In genomic region chr1:3066250-3066711, GRCh38 we compare ENCODE assay signal across 12 cellular contexts. TPM values are rescaled to one million over a fixed set of nuclear protein-coding genes. Genes with fewer than 3 reads are reported as not detected.
DNase-seq lines count a peak whose midpoint lies in the region; ATAC-seq, FAIRE-seq and TF ChIP-seq lines count a peak whose summit lies in the region.
"Had no signal": no experiment of that assay in that cellular context is flagged by ENCODE, and none has a peak within 500 bp of the region (broad histone marks: within the 10 kb centered on the region; RNA-seq: fewer than 3 reads in every experiment).

No MANE protein-coding gene starts in this region.

- peaks cover 23% of the 10 kb centered on the region for H4K20me1 ChIP-seq in astrocyte (ENCODE audit: insufficient read depth, low read length)
- H4K20me1 ChIP-seq in hepatocyte (ENCODE audit: insufficient read depth, poor library complexity, severe bottlenecking): no peaks in the 10 kb centered on the region

- no peak overlapping the region for H3K27ac Mint-ChIP-seq in astrocyte (ENCODE audit: unreplicated experiment)

- H3K79me2 ChIP-seq in astrocyte (ENCODE audit: insufficient read depth, low read length): peaks cover 19% of the 10 kb centered on the region
- peaks cover 6% of the 10 kb centered on the region for H3K79me2 ChIP-seq in hepatocyte

- H3K27me3 ChIP-seq in H7 (ENCODE audit: control insufficient read depth, insufficient read depth, low read length): peaks cover 92% of the 10 kb centered on the region
- H3K27me3 ChIP-seq in astrocyte (ENCODE audit: insufficient read depth, low read length): peaks cover 20% of the 10 kb centered on the region
- H3K27me3 ChIP-seq in hepatocyte: peaks cover 75% of the 10 kb centered on the region
- H3K27me3 ChIP-seq in psoas muscle (ENCODE audit: insufficient read depth in 3 of 3, low read length in 2 of 3): peaks cover 0 to 91% (median 26%) of the 10 kb centered on the region in 3 donors

- DNase-seq in H7: peak; percentile 82
- no peak for DNase-seq in astrocyte (ENCODE audit: low read depth)
- peak; percentile 68 for DNase-seq in hepatocyte (ENCODE audit: low spot score)
- peak in 1 of 2 donors; percentile 36 for DNase-seq in psoas muscle
- no peak for DNase-seq in activated CD4-positive, alpha-beta T cell treated with anti-CD3 and anti-CD28 coated beads, Interleukin-2, amount 50 U/mL, for 48 hours
- no peak for DNase-seq in NCI-H82 treated with DMSO at 0.1 percent for 48 hours (lab: John Stamatoyannopoulos, UW; ENCODE audit: unreplicated experiment)
- DNase-seq: cerebellar nuclear complex; NCI-H2081; stimulated activated CD8-positive, alpha-beta memory T cell treated with anti-CD3 and anti-CD28 coated beads, Interleukin-4, amount 100 ng/mL, for 48 hours had no signal

- H2AFZ ChIP-seq in astrocyte (ENCODE audit: low read depth, low read length) (no peak overlapping the region), hepatocyte (no peak overlapping the region)

- TF ChIP-seq CTCF in astrocyte (IDR thresholded peaks at IDR 0.05; ENCODE audit: insufficient read depth, low read depth, low read length): peak; percentile 6
- TF ChIP-seq CTCF in hepatocyte (IDR thresholded peaks at IDR 0.05; ENCODE audit: poor library complexity): peak; percentile 41
- peak; percentile 38 for TF ChIP-seq CTCF in psoas muscle (IDR thresholded peaks at IDR 0.05)

- H3K27ac ChIP-seq in astrocyte (ENCODE audit: low read depth, low read length) (no peak overlapping the region), hepatocyte (no peak overlapping the region), psoas muscle (no peak overlapping the region)

- no peak overlapping the region for H3K9ac ChIP-seq in astrocyte (ENCODE audit: low read length)

- no peaks in the 10 kb centered on the region for H3K4me1 Mint-ChIP-seq in astrocyte (ENCODE audit: low read depth, unreplicated experiment)

- peak overlapping the region; percentile 50 for H3K4me3 Mint-ChIP-seq in astrocyte (ENCODE audit: unreplicated experiment)

- intact Hi-C loops in psoas muscle (cut with DNase I): loop anchor here (5.0 kb wide), 2 partner anchors 216 to 356 kb away; no protein-coding TSS in a partner anchor

- H3K9me3 ChIP-seq in astrocyte (ENCODE audit: insufficient read depth, low read depth, low read length) (no peaks in the 10 kb centered on the region), hepatocyte (ENCODE audit: low read depth) (no peaks in the 10 kb centered on the region), psoas muscle (no peaks in the 10 kb centered on the region)

- no peaks in the 10 kb centered on the region for H3K36me3 Mint-ChIP-seq in astrocyte (ENCODE audit: low read depth, unreplicated experiment)

- H3K4me2 ChIP-seq in astrocyte (ENCODE audit: low read length) (peak overlapping the region; percentile 83), hepatocyte (peak overlapping the region; percentile 95)

- no peak for FAIRE-seq in astrocyte (lab: Jason Lieb, UNC)

- H3K4me1 ChIP-seq in astrocyte (ENCODE audit: insufficient read depth, low read length): peaks cover 5% of the 10 kb centered on the region
- H3K4me1 ChIP-seq in hepatocyte (ENCODE audit: insufficient read depth): peaks cover 29% of the 10 kb centered on the region
- H3K4me1 ChIP-seq in psoas muscle: peaks cover 2% of the 10 kb centered on the region

- 55% methylated on average over 11 of the region's 11 CpGs for WGBS in hepatocyte (ENCODE audit: low lambda C conversion rate, missing lambda C conversion rate)
- 52 to 54% (median 54%) methylated on average over 11 of the region's 11 CpGs for WGBS in psoas muscle, 3 donors

- ATAC-seq in psoas muscle (peak; percentile 50 to 65 (median 58)), HG02759 (IDR thresholded peaks at IDR 0.05; ENCODE audit: unreplicated experiment) (no peak), HG02610 (IDR thresholded peaks at IDR 0.05; ENCODE audit: unreplicated experiment) (no peak)

- H3K4me3 ChIP-seq in H7 (ENCODE audit: insufficient read depth, low read depth, low read length) (no peak overlapping the region), astrocyte (ENCODE audit: insufficient read depth, low read depth, low read length) (no peak overlapping the region), hepatocyte (no peak overlapping the region), psoas muscle (no peak overlapping the region)

- no peaks in the 10 kb centered on the region for H3K9me3 Mint-ChIP-seq in astrocyte (ENCODE audit: unreplicated experiment)

- H3K9me2 ChIP-seq in hepatocyte (replicated peaks; ENCODE audit: insufficient read depth): no peaks in the 10 kb centered on the region

- H3K36me3 ChIP-seq in H7 (replicated peaks; ENCODE audit: control insufficient read depth, insufficient read depth, low read length): no peaks in the 10 kb centered on the region
- no peaks in the 10 kb centered on the region for H3K36me3 ChIP-seq in astrocyte (ENCODE audit: insufficient read depth, low read length)
- no peaks in the 10 kb centered on the region for H3K36me3 ChIP-seq in hepatocyte (replicated peaks; ENCODE audit: insufficient read depth, low read depth)
- no peaks in the 10 kb centered on the region for H3K36me3 ChIP-seq in psoas muscle (ENCODE audit: insufficient read depth in 1 of 2, low read depth in 1 of 2)

- H3K27me3 Mint-ChIP-seq in astrocyte (ENCODE audit: low read depth, unreplicated experiment): peaks cover 39% of the 10 kb centered on the region

RNA-seq across cellular contexts. Expression of gene PRDM16, which starts 2.7 kb away (rescaled TPM):
- total RNA-seq in H7 (2014; rRNA removed; shearing (Covaris generic)): 0.69 and 1.1 TPM in 2 replicates
- 0.43 and 1.5 TPM in 2 replicates for total RNA-seq in astrocyte
- 3.9 and 9.9 TPM in 2 replicates for total RNA-seq in hepatocyte
- polyA plus RNA-seq in hepatocyte: 7.7 and 8.1 TPM in 2 replicates
- total RNA-seq in psoas muscle: 1 to 10 TPM in 1 of 4 donors, under 1 TPM in 3; 0.20 to 1.2 (median 0.50) TPM
- under 1 TPM; 0.04 to 0.31 (median 0.20) TPM for polyA plus RNA-seq in psoas muscle

RNA-seq across cellular contexts. Expression of gene ACTRT2, which starts 45.0 kb away (rescaled TPM):
- 0.21 TPM in 1 of 2 replicates, not detected in the other for total RNA-seq in H7 (2014; rRNA removed; shearing (Covaris generic))
- total RNA-seq in astrocyte (not detected in 2 replicates), hepatocyte (not detected in 2 replicates), psoas muscle (not detected)
- polyA plus RNA-seq in hepatocyte (not detected in 2 replicates), psoas muscle (not detected)
- total RNA-seq: pulmonary artery endothelial cell had no signal

Comparison
In these comparisons a context has a peak if more than half of its experiments do, and no peak if none do; other contexts are left out.
1. DNase-seq: peak in H7 (single experiment) and hepatocyte (single experiment); none in astrocyte (single experiment), activated CD4-positive, alpha-beta T cell treated with anti-CD3 and anti-CD28 coated beads, Interleukin-2, amount 50 U/mL, for 48 hours (0 of 2) and NCI-H82 treated with DMSO at 0.1 percent for 48 hours (single experiment).
2. ATAC-seq: peak in psoas muscle (4 of 4); none in HG02759 (single experiment) and HG02610 (single experiment).
3. Peak in every context shown above with its lines, with median percentiles within 50 percentile points of each other: CTCF ChIP-seq.